ENCODE assay signal across 27 cellular contexts in genomic region chr4:147901388-147901787, GRCh38.
"Had no signal": no experiment of that assay in that cellular context is flagged by ENCODE, and none has a peak within 500 bp of the region (broad histone marks: within the 10 kb centered on the region; RNA-seq: fewer than 3 reads in every experiment).

No MANE protein-coding gene starts in this region.

- H3K9me3 Mint-ChIP-seq: activated naive CD8-positive, alpha-beta T cell treated with anti-CD3 and anti-CD28 coated beads for 36 hours; activated T-helper 17 cell treated with anti-CD3 and anti-CD28 coated beads, Interleukin-2, amount 50 U/mL, for 72 hours had no signal

- DNase-seq: activated CD4-positive, alpha-beta memory T cell treated with anti-CD3 and anti-CD28 coated beads for 36 hours; activated CD4-positive, alpha-beta T cell treated with anti-CD3 and anti-CD28 coated beads, Interleukin-2, amount 10 ng/mL, durations not matched to agents 7 days and 5 days; activated CD4-positive, CD25-positive, alpha-beta regulatory T cell; activated gamma-delta T cell treated with Interleukin-2 at 50 U/mL for 16 hours; activated naive CD4-positive, alpha-beta T cell treated with anti-CD3 and anti-CD28 coated beads, Interleukin-2, amount 10 ng/mL, durations not matched to agents 7 days and 5 days; activated naive CD8-positive, alpha-beta T cell treated with anti-CD3 and anti-CD28 coated beads for 36 hours; activated T-cell treated with anti-CD3 and anti-CD28 coated beads for 4 hours; activated T-cell treated with anti-CD3 and anti-CD28 coated beads, Interleukin-2, amount 50 U/mL, for 48 hours; Karpas-422; MM.1S; NCI-H1105; NCI-H1436; NCI-H1694 treated with DMSO at 0.1 percent for 48 hours; NCI-H2029 treated with DMSO at 0.1 percent for 48 hours; NCI-H345; NCI-H510A; NCI-H526 treated with DMSO at 0.1 percent for 48 hours; NCI-H82; RPMI8226; T-cell; T-helper 2 cell; T1000 had no signal

- ATAC-seq: activated T-helper 17 cell treated with anti-CD3 and anti-CD28 coated beads, Interleukin-2, amount 50 U/mL, for 72 hours; Panc1; Right ventricle myocardium inferior; T-cell had no signal

- H3K4me3 ChIP-seq: SK-N-MC had no signal

- H3K27me3 Mint-ChIP-seq: activated CD4-positive, alpha-beta memory T cell treated with anti-CD3 and anti-CD28 coated beads for 36 hours; activated CD4-positive, alpha-beta T cell treated with anti-CD3 and anti-CD28 coated beads, Interleukin-2, amount 10 ng/mL, durations not matched to agents 7 days and 5 days; activated naive CD4-positive, alpha-beta T cell treated with anti-CD3 and anti-CD28 coated beads, Interleukin-2, amount 10 ng/mL, durations not matched to agents 7 days and 5 days; activated naive CD8-positive, alpha-beta T cell treated with anti-CD3 and anti-CD28 coated beads for 36 hours; activated T-helper 17 cell treated with anti-CD3 and anti-CD28 coated beads, Interleukin-2, amount 50 U/mL, for 72 hours; T-cell had no signal

- H3K27ac Mint-ChIP-seq: activated CD4-positive, alpha-beta memory T cell treated with anti-CD3 and anti-CD28 coated beads for 36 hours; activated CD4-positive, alpha-beta T cell treated with anti-CD3 and anti-CD28 coated beads, Interleukin-2, amount 10 ng/mL, durations not matched to agents 7 days and 5 days; activated naive CD4-positive, alpha-beta T cell treated with anti-CD3 and anti-CD28 coated beads, Interleukin-2, amount 10 ng/mL, durations not matched to agents 7 days and 5 days; activated naive CD8-positive, alpha-beta T cell treated with anti-CD3 and anti-CD28 coated beads for 36 hours; activated T-helper 17 cell treated with anti-CD3 and anti-CD28 coated beads, Interleukin-2, amount 50 U/mL, for 72 hours; T-cell had no signal

- H3K27ac ChIP-seq: SK-N-MC, VCaP had no signal

- H3K4me1 Mint-ChIP-seq: activated CD4-positive, alpha-beta T cell treated with anti-CD3 and anti-CD28 coated beads, Interleukin-2, amount 10 ng/mL, durations not matched to agents 7 days and 5 days; activated naive CD4-positive, alpha-beta T cell treated with anti-CD3 and anti-CD28 coated beads, Interleukin-2, amount 10 ng/mL, durations not matched to agents 7 days and 5 days; activated naive CD8-positive, alpha-beta T cell treated with anti-CD3 and anti-CD28 coated beads for 36 hours; T-cell had no signal

- H3K4me3 Mint-ChIP-seq: activated CD4-positive, alpha-beta memory T cell treated with anti-CD3 and anti-CD28 coated beads for 36 hours; activated CD4-positive, alpha-beta T cell treated with anti-CD3 and anti-CD28 coated beads, Interleukin-2, amount 10 ng/mL, durations not matched to agents 7 days and 5 days; activated naive CD4-positive, alpha-beta T cell treated with anti-CD3 and anti-CD28 coated beads, Interleukin-2, amount 10 ng/mL, durations not matched to agents 7 days and 5 days; activated naive CD8-positive, alpha-beta T cell treated with anti-CD3 and anti-CD28 coated beads for 36 hours; activated T-helper 17 cell treated with anti-CD3 and anti-CD28 coated beads, Interleukin-2, amount 50 U/mL, for 72 hours; T-cell had no signal
